8 cellular contexts compared by ENCODE assay signal in the genomic region with DNA sequence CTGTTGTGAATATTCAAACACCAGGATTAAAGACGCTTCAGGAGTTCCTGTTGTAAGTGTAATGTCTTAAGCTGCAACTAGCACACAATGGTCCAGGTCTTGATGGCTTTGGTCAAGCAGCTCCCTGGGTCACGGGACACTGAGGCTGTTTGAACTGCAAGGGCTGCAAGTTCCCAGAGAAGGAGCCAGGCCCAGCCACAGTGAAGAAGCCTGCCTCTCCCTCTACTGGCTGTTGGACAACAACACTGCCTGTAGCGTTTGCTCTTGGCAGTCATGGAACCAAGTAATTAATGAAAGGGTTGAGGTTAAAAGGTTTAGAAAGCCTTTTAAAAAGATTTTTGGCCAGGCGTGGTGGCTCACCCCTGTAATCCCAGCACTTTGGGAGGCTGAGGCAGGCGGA. TPM values are rescaled to one million over a fixed set of nuclear protein-coding genes. Genes with fewer than 3 reads are reported as not detected.
DNase-seq lines count a peak whose midpoint lies in the region; ATAC-seq and TF ChIP-seq lines count a peak whose summit lies in the region.

No MANE protein-coding gene starts in this region.

- peaks cover 38% of the 10 kb centered on the region for H3K27me3 Mint-ChIP-seq in T-helper 17 cell

- in situ Hi-C loops in astrocyte of the spinal cord (cut with HindIII; ENCODE audit: low sequenced_read_pairs) = no loop called here

- H3K36me3 Mint-ChIP-seq in T-helper 17 cell (ENCODE audit: low read depth) = peaks cover 7% of the 10 kb centered on the region

- peaks cover 7% of the 10 kb centered on the region for H3K4me1 Mint-ChIP-seq in T-helper 17 cell

- peak; percentile 70 for TF ChIP-seq CTCF in astrocyte of the spinal cord (IDR thresholded peaks at IDR 0.05; ENCODE audit: low read depth, low read length)

- no peak overlapping the region for H3K4me3 Mint-ChIP-seq in T-helper 17 cell

- H3K4me3 ChIP-seq in astrocyte of the spinal cord (ENCODE audit: low read depth, low read length) = no peak overlapping the region

- no peaks in the 10 kb centered on the region for H3K9me3 ChIP-seq in T-helper 17 cell (ENCODE audit: control insufficient read depth, low read length, poor library complexity, severe bottlenecking)

- no peak overlapping the region for H3K27ac Mint-ChIP-seq in T-helper 17 cell

- peak; percentile 13 to 15 for DNase-seq in AML-193 (lab: John Stamatoyannopoulos, UW)
- DNase-seq in HuH-7.5 (ENCODE audit: low spot score) = peak; percentile 39
- DNase-seq in astrocyte of the spinal cord (ENCODE audit: low read depth, low spot score) = peak; percentile 56
- no peak for DNase-seq in left lobe of liver (ENCODE audit: low spot score)
- no peak for DNase-seq in NCI-H2029 treated with DMSO at 0.1 percent for 48 hours (lab: John Stamatoyannopoulos, UW)
- DNase-seq in NCI-H2029 (lab: John Stamatoyannopoulos, UW) = no peak
- DNase-seq in T-helper 17 cell = no peak
- DNase-seq in stimulated activated CD4-positive, alpha-beta T cell treated with anti-CD3 and anti-CD28 coated beads, Interleukin-4, amount 100 ng/mL, for 1 hour = no peak

- ATAC-seq in left lobe of liver = peak; percentile 97
- no peak for ATAC-seq in T-helper 17 cell

RNA-seq across cellular contexts. Expression of gene GUSB, which starts 31.9 kb away (rescaled TPM):
- 64.2 TPM for total RNA-seq in left lobe of liver
- 10 to 100 TPM; 31.4 to 48.2 TPM for total RNA-seq in T-helper 17 cell

Comparison
In these comparisons a context has a peak if more than half of its experiments do, and no peak if none do; other contexts are left out.
1. DNase-seq: peak in AML-193 (2 of 2), HuH-7.5 (single experiment) and astrocyte of the spinal cord (single experiment); none in left lobe of liver (single experiment), NCI-H2029 treated with DMSO at 0.1 percent for 48 hours (single experiment), NCI-H2029 (single experiment), T-helper 17 cell (0 of 3) and stimulated activated CD4-positive, alpha-beta T cell treated with anti-CD3 and anti-CD28 coated beads, Interleukin-4, amount 100 ng/mL, for 1 hour (single experiment).